Comparison of ENCODE assay signal across 23 cellular contexts in genomic region chr9:14939378-14939777, GRCh38.
"Had no signal": no experiment of that assay in that cellular context is flagged by ENCODE, and none has a peak within 500 bp of the region (broad histone marks: within the 10 kb centered on the region; RNA-seq: fewer than 3 reads in every experiment).

No MANE protein-coding gene starts in this region.

- H3K4me3 Mint-ChIP-seq: dendritic cell treated with granulocyte-macrophage colony-stimulating factor and Interleukin-4, amounts not matched to agents 40 ng/mL and 50 ng/mL, for 4 days; effector memory CD8-positive, alpha-beta T cell; memory B cell; mesothelial cell of epicardium; natural killer cell; stimulated activated naive B cell treated with anti-CD40 and anti-IgM and Interleukin-4, amounts not matched to agents 10 μg/mL and 1 μg/mL and 100 μg/mL, for 72 hours; stimulated activated naive CD8-positive, alpha-beta T cell treated with anti-CD3 and anti-CD28 coated beads, Interleukin-15, amount 100 ng/mL, for 72 hours had no signal

- H3K27ac ChIP-seq: esophagus squamous epithelium, lower lobe of right lung, parathyroid adenoma, psoas muscle, spleen, testis, tibial nerve had no signal

- FAIRE-seq: colon, islet of Langerhans had no signal

- H3K4me1 Mint-ChIP-seq: memory B cell; natural killer cell; stimulated activated naive B cell treated with anti-CD40 and anti-IgM and Interleukin-4, amounts not matched to agents 10 μg/mL and 1 μg/mL and 100 μg/mL, for 72 hours; stimulated activated naive CD8-positive, alpha-beta T cell treated with anti-CD3 and anti-CD28 coated beads, Interleukin-15, amount 100 ng/mL, for 72 hours had no signal

- H3K4me3 ChIP-seq: esophagus squamous epithelium, lower lobe of right lung, psoas muscle, spleen, testis, tibial nerve had no signal

- H3K9ac ChIP-seq: parathyroid adenoma had no signal

- H3K36me3 Mint-ChIP-seq: memory B cell; mesothelial cell of epicardium; natural killer cell; stimulated activated naive B cell treated with anti-CD40 and anti-IgM and Interleukin-4, amounts not matched to agents 10 μg/mL and 1 μg/mL and 100 μg/mL, for 72 hours had no signal

- H3K27ac Mint-ChIP-seq: dendritic cell treated with granulocyte-macrophage colony-stimulating factor and Interleukin-4, amounts not matched to agents 40 ng/mL and 50 ng/mL, for 4 days; effector memory CD8-positive, alpha-beta T cell; memory B cell; mesothelial cell of epicardium; natural killer cell; stimulated activated naive B cell treated with anti-CD40 and anti-IgM and Interleukin-4, amounts not matched to agents 10 μg/mL and 1 μg/mL and 100 μg/mL, for 72 hours; stimulated activated naive CD8-positive, alpha-beta T cell treated with anti-CD3 and anti-CD28 coated beads, Interleukin-15, amount 100 ng/mL, for 72 hours had no signal

- H2AFZ ChIP-seq: parathyroid adenoma had no signal

- H3K27me3 ChIP-seq: esophagus squamous epithelium, spleen, testis, tibial nerve had no signal

- H3K79me2 ChIP-seq: parathyroid adenoma had no signal

- H3K9me3 Mint-ChIP-seq: dendritic cell treated with granulocyte-macrophage colony-stimulating factor and Interleukin-4, amounts not matched to agents 40 ng/mL and 50 ng/mL, for 4 days; effector memory CD8-positive, alpha-beta T cell; memory B cell; mesothelial cell of epicardium; stimulated activated naive B cell treated with anti-CD40 and anti-IgM and Interleukin-4, amounts not matched to agents 10 μg/mL and 1 μg/mL and 100 μg/mL, for 72 hours; stimulated activated naive CD8-positive, alpha-beta T cell treated with anti-CD3 and anti-CD28 coated beads, Interleukin-15, amount 100 ng/mL, for 72 hours had no signal

- H3K27me3 Mint-ChIP-seq: dendritic cell treated with granulocyte-macrophage colony-stimulating factor and Interleukin-4, amounts not matched to agents 40 ng/mL and 50 ng/mL, for 4 days; effector memory CD8-positive, alpha-beta T cell; stimulated activated naive B cell treated with anti-CD40 and anti-IgM and Interleukin-4, amounts not matched to agents 10 μg/mL and 1 μg/mL and 100 μg/mL, for 72 hours; stimulated activated naive CD8-positive, alpha-beta T cell treated with anti-CD3 and anti-CD28 coated beads, Interleukin-15, amount 100 ng/mL, for 72 hours had no signal

- DNase-seq: cerebellar nuclear complex; effector memory CD8-positive, alpha-beta T cell; esophagus squamous epithelium; foreskin fibroblast; kidney glomerular epithelial cell; lower lobe of right lung; natural killer cell; psoas muscle; retina; spleen; stimulated activated CD4-positive, alpha-beta T cell treated with anti-CD3 and anti-CD28 coated beads, Interleukin-15, amount 100 ng/mL, for 24 hours; stimulated activated CD4-positive, alpha-beta T cell treated with anti-CD3 and anti-CD28 coated beads, Interleukin-1b, Interleukin-23, amount 100 ng/mL, for 48 hours; stimulated activated CD4-positive, alpha-beta T cell treated with anti-CD3 and anti-CD28 coated beads, Interleukin-4, amount 100 ng/mL, for 4 hours; stimulated activated naive B cell treated with anti-CD40 and anti-IgM and Interleukin-4, amounts not matched to agents 10 μg/mL and 1 μg/mL and 100 μg/mL, for 72 hours; stimulated activated naive CD8-positive, alpha-beta T cell treated with anti-CD3 and anti-CD28 coated beads, Interleukin-15, amount 100 ng/mL, for 72 hours; testis had no signal

- H3K36me3 ChIP-seq: esophagus squamous epithelium, lower lobe of right lung, spleen, tibial nerve had no signal

- H3K4me1 ChIP-seq: esophagus squamous epithelium, lower lobe of right lung, parathyroid adenoma, psoas muscle, spleen, testis, tibial nerve had no signal

- H3K9me3 ChIP-seq: esophagus squamous epithelium, lower lobe of right lung, psoas muscle, spleen, testis, tibial nerve had no signal
